In genomic region chr11:71453021-71453910, GRCh38 we compare ENCODE assay signal across 8 cellular contexts.
A peak's percentile ranks its signal among the peaks of the same experiment; 100 is the strongest.
DNase-seq lines count a peak whose midpoint lies in the region; ATAC-seq and TF ChIP-seq lines count a peak whose summit lies in the region.

Gene NADSYN1 (plus strand): TSS chr11:71453203. CDS start chr11:71453297, 94 bp downstream.

- in situ Hi-C loops in GM13976 (cut with MboI; ENCODE audit: low sequenced_read_pairs, unreplicated experiment) = no loop called here

- peak; percentile 57 for ATAC-seq in HG02943 (IDR thresholded peaks at IDR 0.05; ENCODE audit: low read depth, unreplicated experiment)
- no peak for ATAC-seq in HG03469 (IDR thresholded peaks at IDR 0.05; ENCODE audit: unreplicated experiment)

- H3K4me3 ChIP-seq in retinal pigment epithelial cell (ENCODE audit: low read length) = peak within 1 kb of the TSS; percentile 91

- TF ChIP-seq CTCF in GM13976 (IDR thresholded peaks at IDR 0.05; ENCODE audit: borderline replicate concordance, control extremely low read depth, extremely low read depth, insufficient read depth, missing control alignments) (no peak), retinal pigment epithelial cell (conservative IDR thresholded peaks at IDR 0.05; ENCODE audit: low read depth, low read length) (no peak)

- DNase-seq in GM13976 (ENCODE audit: low spot score) (peak; percentile 99), NCI-H2081 treated with DMSO at 0.1 percent for 48 hours (lab: John Stamatoyannopoulos, UW) (peak; percentile 73), T1000 (lab: John Stamatoyannopoulos, UW) (peak; percentile 95), astrocyte of the hippocampus (ENCODE audit: low read depth, low spot score) (peak; percentile 99), hippocampal formation (lab: John Stamatoyannopoulos, UW) (peak; percentile 95 to 96), retinal pigment epithelial cell (ENCODE audit: low read depth) (peak; percentile 66)
